ENCODE assay signal across 9 cellular contexts in the genomic region with DNA sequence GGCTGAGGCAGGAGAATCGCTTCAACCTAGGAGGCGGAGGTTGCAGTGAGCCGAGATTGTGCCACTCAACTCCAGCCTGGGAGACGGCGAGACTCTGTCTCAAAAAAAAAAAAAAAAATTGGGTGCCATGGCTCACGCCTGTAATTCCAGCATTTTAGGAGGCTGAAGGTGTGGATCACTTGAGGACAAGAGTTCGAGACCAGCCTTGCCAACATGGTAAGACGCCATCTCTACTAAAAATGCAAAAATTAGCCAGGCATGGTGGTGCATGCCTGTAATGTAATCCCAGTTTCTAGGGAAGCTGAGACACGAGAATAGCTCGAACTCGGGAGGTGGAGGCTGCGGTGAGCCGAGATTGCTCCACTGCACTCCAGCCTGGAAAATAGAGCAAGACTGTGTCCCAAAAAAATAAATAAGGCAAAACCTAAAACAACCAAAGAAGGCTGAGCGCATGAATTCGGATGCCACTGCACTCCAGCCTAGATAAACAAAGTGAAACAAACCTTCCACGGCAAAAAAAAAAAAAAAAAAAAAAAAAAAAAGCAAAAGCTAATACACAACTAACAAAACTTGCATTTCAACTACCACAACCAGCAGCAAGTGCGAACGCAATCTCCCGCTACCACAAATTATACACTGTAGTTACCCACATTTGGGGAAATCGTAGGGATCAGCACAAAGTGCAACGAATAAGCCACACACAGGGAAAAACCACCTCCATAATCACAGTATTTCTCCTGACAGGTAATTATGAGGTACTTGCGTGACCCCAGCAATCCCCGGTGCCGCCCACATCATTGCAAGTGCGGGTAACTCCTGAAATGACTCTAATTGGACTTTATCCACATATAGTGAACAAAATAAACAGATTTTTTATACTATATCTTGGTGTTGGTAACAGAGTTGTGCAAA. TPM values are rescaled to one million over a fixed set of nuclear protein-coding genes. Genes with fewer than 3 reads are reported as not detected.
DNase-seq lines count a peak whose midpoint lies in the region; ATAC-seq and TF ChIP-seq lines count a peak whose summit lies in the region.
"Had no signal": no experiment of that assay in that cellular context is flagged by ENCODE, and none has a peak within 500 bp of the region (broad histone marks: within the 10 kb centered on the region; RNA-seq: fewer than 3 reads in every experiment).

No MANE protein-coding gene starts in this region.

- H3K27me3 ChIP-seq in CD4-positive, alpha-beta T cell (ENCODE audit: control insufficient read depth, insufficient read depth, low read length) = no peaks in the 10 kb centered on the region
- H3K27me3 ChIP-seq in MG63 = no peaks in the 10 kb centered on the region
- H3K27me3 ChIP-seq in colonic mucosa = no peaks in the 10 kb centered on the region
- H3K27me3 ChIP-seq: uterus had no signal

- no peak overlapping the region for H3K27ac ChIP-seq in CD4-positive, alpha-beta T cell (ENCODE audit: low read depth, low read length)
- H3K27ac ChIP-seq in colonic mucosa = peak overlapping the region; percentile 52
- H3K27ac ChIP-seq: uterus had no signal

- H3K4me3 ChIP-seq in MG63 (peak overlapping the region; percentile 15; the same call in 1 of the 2 replicates), colonic mucosa (peak overlapping the region; percentile 10)

- peak overlapping the region; percentile 60 for H3K27ac Mint-ChIP-seq in CD4-positive, alpha-beta T cell
- H3K27ac Mint-ChIP-seq in natural killer cell treated with Interleukin-12 subunit alpha and Interleukin-12 subunit beta and Interleukin-15 and Interleukin-18, amount 100 ng/mL, for 72 hours = no peak overlapping the region
- H3K27ac Mint-ChIP-seq in osteocyte (ENCODE audit: unreplicated experiment) = no peak overlapping the region

- H3K4me1 Mint-ChIP-seq in CD4-positive, alpha-beta T cell (ENCODE audit: low read depth) = peaks cover 9% of the 10 kb centered on the region
- peaks cover 6% of the 10 kb centered on the region in 2 donors for H3K4me1 Mint-ChIP-seq in natural killer cell treated with Interleukin-12 subunit alpha and Interleukin-12 subunit beta and Interleukin-15 and Interleukin-18, amount 100 ng/mL, for 72 hours (ENCODE audit: low read depth in 2 of 2)
- peaks cover 2% of the 10 kb centered on the region for H3K4me1 Mint-ChIP-seq in osteocyte (ENCODE audit: unreplicated experiment)

- CTCF ChIA-PET in CD4-positive, alpha-beta T cell (lab: Charles Lee) = interaction anchor here (0.6 kb wide), 1 partner anchor 10 kb away, joined by 3 read pairs; no protein-coding TSS in a partner anchor

- no peak for TF ChIP-seq CTCF in CD4-positive, alpha-beta T cell (IDR thresholded peaks at IDR 0.05)
- TF ChIP-seq CTCF in colonic mucosa (IDR thresholded peaks at IDR 0.05) = no peak
- no peak for TF ChIP-seq CTCF in osteocyte (IDR thresholded peaks at IDR 0.05)

- H3K27me3 Mint-ChIP-seq in CD4-positive, alpha-beta T cell = peaks cover 8% of the 10 kb centered on the region
- H3K27me3 Mint-ChIP-seq in natural killer cell treated with Interleukin-12 subunit alpha and Interleukin-12 subunit beta and Interleukin-15 and Interleukin-18, amount 100 ng/mL, for 72 hours = peaks cover 22 to 23% of the 10 kb centered on the region in 2 donors
- H3K27me3 Mint-ChIP-seq in osteocyte (ENCODE audit: unreplicated experiment) = peaks cover 11% of the 10 kb centered on the region

- no peak for DNase-seq in CD4-positive, alpha-beta T cell
- DNase-seq in MG63 (no peak), colonic mucosa (no peak), osteocyte (ENCODE audit: extremely low spot score, unreplicated experiment) (no peak), GF-D8 (lab: John Stamatoyannopoulos, UW) (no peak), SKM-1 (lab: John Stamatoyannopoulos, UW; ENCODE audit: unreplicated experiment) (no peak), A172 (ENCODE audit: low spot score) (no peak)
- no peak for DNase-seq in natural killer cell treated with Interleukin-12 subunit alpha and Interleukin-12 subunit beta and Interleukin-15 and Interleukin-18, amount 100 ng/mL, for 72 hours (ENCODE audit: low spot score)

- no peaks in the 10 kb centered on the region for H3K9me3 ChIP-seq in CD4-positive, alpha-beta T cell (ENCODE audit: control insufficient read depth, low read length)
- H3K9me3 ChIP-seq in MG63 (no peaks in the 10 kb centered on the region), colonic mucosa (no peaks in the 10 kb centered on the region)
- H3K9me3 ChIP-seq: uterus had no signal

- POLR2A ChIA-PET in CD4-positive, alpha-beta T cell (lab: Charles Lee) = interaction anchor here (1.0 to 1.2 kb wide), 2 partner anchors 34 to 148 kb away, joined by 3 read pairs; no protein-coding TSS in a partner anchor

- intact Hi-C loops in CD4-positive, alpha-beta T cell (cut with DNase I, micrococcal nuclease) = no loop called here
- intact Hi-C loops in colonic mucosa (cut with DNase I) = no loop called here

- no peaks in the 10 kb centered on the region for H3K4me1 ChIP-seq in colonic mucosa
- H3K4me1 ChIP-seq: uterus had no signal

- no peaks in the 10 kb centered on the region for H3K36me3 Mint-ChIP-seq in CD4-positive, alpha-beta T cell (ENCODE audit: low read depth)
- no peaks in the 10 kb centered on the region for H3K36me3 Mint-ChIP-seq in natural killer cell treated with Interleukin-12 subunit alpha and Interleukin-12 subunit beta and Interleukin-15 and Interleukin-18, amount 100 ng/mL, for 72 hours
- H3K36me3 Mint-ChIP-seq in osteocyte (ENCODE audit: unreplicated experiment) = no peaks in the 10 kb centered on the region

- no peaks in the 10 kb centered on the region for H3K9me3 Mint-ChIP-seq in CD4-positive, alpha-beta T cell
- no peaks in the 10 kb centered on the region for H3K9me3 Mint-ChIP-seq in natural killer cell treated with Interleukin-12 subunit alpha and Interleukin-12 subunit beta and Interleukin-15 and Interleukin-18, amount 100 ng/mL, for 72 hours
- H3K9me3 Mint-ChIP-seq in osteocyte (ENCODE audit: unreplicated experiment) = no peaks in the 10 kb centered on the region

- H3K4me3 Mint-ChIP-seq in CD4-positive, alpha-beta T cell = peak overlapping the region; percentile 77
- peak overlapping the region; percentile 43 for H3K4me3 Mint-ChIP-seq in natural killer cell treated with Interleukin-12 subunit alpha and Interleukin-12 subunit beta and Interleukin-15 and Interleukin-18, amount 100 ng/mL, for 72 hours
- no peak overlapping the region for H3K4me3 Mint-ChIP-seq in osteocyte (ENCODE audit: unreplicated experiment)

- no peak overlapping the region for H3K9ac ChIP-seq in colonic mucosa (ENCODE audit: low read depth in 2 of 2, low read length in 2 of 2)

- no peak for ATAC-seq in CD4-positive, alpha-beta T cell (ENCODE audit: poor library complexity)
- ATAC-seq in natural killer cell treated with Interleukin-12 subunit alpha and Interleukin-12 subunit beta and Interleukin-15 and Interleukin-18, amount 100 ng/mL, for 72 hours = no peak

- no peaks in the 10 kb centered on the region for H3K36me3 ChIP-seq in MG63
- H3K36me3 ChIP-seq in colonic mucosa = no peaks in the 10 kb centered on the region
- H3K36me3 ChIP-seq: uterus had no signal

RNA-seq across cellular contexts. Expression of gene TEX14, which starts 25.6 kb away (rescaled TPM):
- under 1 TPM; 0.47 to 0.66 TPM for total RNA-seq in CD4-positive, alpha-beta T cell
- 0.03 TPM in 1 of 2 replicates, not detected in the other for total RNA-seq in MG63 (2014; rRNA removed; shearing (Covaris generic); ENCODE audit: low replicate concordance)
- under 1 TPM in 1 of 2 donors, not detected in 1; 0.10 TPM for total RNA-seq in colonic mucosa
- total RNA-seq in natural killer cell treated with Interleukin-12 subunit alpha and Interleukin-12 subunit beta and Interleukin-15 and Interleukin-18, amount 100 ng/mL, for 72 hours = under 1 TPM; 0.12 to 0.22 TPM
- total RNA-seq in osteocyte = 0.13 and 0.27 TPM in 2 replicates
- 0.02 and 0.19 TPM in 2 replicates for total RNA-seq in A172 (2014; rRNA removed; shearing (Covaris generic))

RNA-seq across cellular contexts. Expression of gene RAD51C, which starts 26.2 kb away (rescaled TPM):
- 10 to 100 TPM; 10.4 to 11.6 TPM for total RNA-seq in CD4-positive, alpha-beta T cell
- 51.3 and 55.3 TPM in 2 replicates for total RNA-seq in MG63 (2014; rRNA removed; shearing (Covaris generic); ENCODE audit: low replicate concordance)
- total RNA-seq in colonic mucosa (10 to 100 TPM; 13.2 to 20.2 TPM), osteocyte (22.0 and 23.6 TPM in 2 replicates)
- total RNA-seq in natural killer cell treated with Interleukin-12 subunit alpha and Interleukin-12 subunit beta and Interleukin-15 and Interleukin-18, amount 100 ng/mL, for 72 hours = 10 to 100 TPM; 57.8 to 65.3 TPM
- total RNA-seq in A172 (2014; rRNA removed; shearing (Covaris generic)) = 61.2 and 79.4 TPM in 2 replicates
